ENCODE assay signal across 8 cellular contexts in the genomic region with DNA sequence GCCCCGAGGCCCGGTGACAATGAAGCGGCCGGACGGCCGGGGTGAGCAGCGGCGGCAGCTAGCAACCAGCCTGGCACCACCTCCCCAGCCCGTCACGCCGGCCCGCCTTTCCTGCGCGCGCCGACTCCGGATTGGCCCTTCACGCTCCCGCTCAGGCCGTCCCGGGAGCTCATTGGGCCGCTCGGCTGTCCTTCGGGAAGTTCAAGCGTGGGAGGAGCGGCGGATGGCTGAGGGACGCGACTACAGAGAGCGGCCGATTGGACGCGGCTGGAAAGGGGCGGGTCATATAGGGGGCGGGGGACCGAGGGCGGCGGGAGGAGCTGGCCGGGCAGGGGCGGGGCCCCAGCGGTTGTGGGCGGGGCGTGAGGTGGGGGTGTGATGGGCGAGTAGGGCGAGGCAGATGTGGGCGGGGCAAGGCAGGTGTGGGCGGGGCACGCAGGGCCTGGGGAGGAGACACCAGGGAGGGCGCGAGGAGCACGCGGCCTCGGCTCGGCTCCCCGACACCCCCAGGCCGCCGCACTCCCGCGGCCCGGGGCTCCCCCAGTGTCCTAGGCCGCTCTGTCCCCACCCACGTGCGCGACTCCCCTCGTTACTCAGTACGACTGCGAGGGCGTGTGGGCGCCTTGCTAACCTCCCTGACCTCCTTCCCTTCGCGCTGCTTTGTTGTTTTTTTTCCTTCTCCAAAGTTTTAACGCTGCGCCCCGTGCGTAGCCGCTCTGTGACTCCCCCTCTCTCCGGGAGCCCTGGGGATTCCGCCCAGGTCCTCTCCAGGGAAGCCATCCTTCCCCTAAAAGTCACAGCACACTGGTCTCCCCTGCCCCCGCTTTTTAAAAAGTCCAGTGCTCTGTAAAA. TPM values are rescaled to one million over a fixed set of nuclear protein-coding genes. Genes with fewer than 3 reads are reported as not detected.
DNase-seq lines count a peak whose midpoint lies in the region; ATAC-seq and TF ChIP-seq lines count a peak whose summit lies in the region.

A gene (minus strand): TSS at position 60 of the 852 bp plus-strand sequence. CDS start 2,909 bp downstream, outside the sequence.

- peak; percentile 92 for ATAC-seq in GM18907 (IDR thresholded peaks at IDR 0.05; ENCODE audit: unreplicated experiment)
- ATAC-seq in HG03159 (IDR thresholded peaks at IDR 0.05; ENCODE audit: unreplicated experiment): peak; percentile 89

- peaks cover 5% of the 10 kb centered on the region for H3K9me3 ChIP-seq in WERI-Rb-1 (ENCODE audit: severe bottlenecking)
- H3K9me3 ChIP-seq in mammary epithelial cell (replicated peaks; ENCODE audit: insufficient read depth, low read length): no peaks in the 10 kb centered on the region
- no peaks in the 10 kb centered on the region for H3K9me3 ChIP-seq in iPS-20b (ENCODE audit: insufficient read depth, low read depth, low read length)

- dilution Hi-C loops in mammary epithelial cell (cut with HindIII; ENCODE audit: low sequenced_read_pairs): loop anchor here (10.0 kb wide), 1 partner anchor 62 kb away; no protein-coding TSS in a partner anchor

- H3K27ac ChIP-seq in WERI-Rb-1 (peak within 1 kb of the TSS; percentile 76), mammary epithelial cell (ENCODE audit: insufficient read depth, low read depth, low read length) (peak within 1 kb of the TSS; percentile 31), iPS-20b (ENCODE audit: low read length) (no peak within 1 kb of the TSS), skin epidermis (peak within 1 kb of the TSS in 20 of 21 experiments; percentile 3 to 86 (median 64))

- H3K27me3 ChIP-seq in WERI-Rb-1 (ENCODE audit: insufficient read depth, low read depth, severe bottlenecking) (no peaks in the 10 kb centered on the region), mammary epithelial cell (ENCODE audit: insufficient read depth, low read length) (no peaks in the 10 kb centered on the region), iPS-20b (ENCODE audit: insufficient read depth, low read length) (peaks cover 9% of the 10 kb centered on the region)

- CTCF ChIA-PET in AG04449 (lab: Yijun Ruan, JAX): interaction anchor here (0.7 to 1.1 kb wide), 3 partner anchors 22 to 125 kb away, joined by 3 to 7 read pairs (median 4); no protein-coding TSS in a partner anchor
- CTCF ChIA-PET in mammary epithelial cell (lab: Charles Lee; ENCODE audit: low non-redundant PET): interaction anchor here (0.7 kb wide), 1 partner anchor 207 kb away, joined by 7 read pairs; no protein-coding TSS in a partner anchor

- H3K4me2 ChIP-seq in mammary epithelial cell (ENCODE audit: insufficient read depth, low read depth, low read length): peak within 1 kb of the TSS; percentile 99

- H3K4me1 ChIP-seq in mammary epithelial cell (ENCODE audit: insufficient read depth, low read length) (peaks cover 26% of the 10 kb centered on the region), iPS-20b (ENCODE audit: insufficient read depth, low read length) (peaks cover 7% of the 10 kb centered on the region; the same call in 1 of the 2 replicates)

- H4K20me1 ChIP-seq in mammary epithelial cell (ENCODE audit: insufficient read depth, low read length): no peaks in the 10 kb centered on the region

- 9% methylated on average over 9 of the region's 79 CpGs for WGBS in mammary epithelial cell (ENCODE audit: low coverage, missing lambda C conversion rate)

- H3K9ac ChIP-seq in mammary epithelial cell (ENCODE audit: insufficient read depth, low read length) (peak within 1 kb of the TSS; percentile 25), iPS-20b (ENCODE audit: low read depth, low read length) (peak within 1 kb of the TSS; percentile 79; the same call in 1 of the 2 replicates)

- intact Hi-C loops in mammary epithelial cell (cut with micrococcal nuclease): loop anchor here (1.0 to 10.0 kb wide), 3 partner anchors 16 to 198 kb away; a partner anchor contains a TSS

- BruUV-seq in mammary epithelial cell (replicated peaks; lab: Mats Ljungman, UMichigan): no TSS peak

- in situ Hi-C loops in mammary epithelial cell (cut with MboI; ENCODE audit: low sequenced_read_pairs in 2 of 2): no loop called here

- H3K4me3 ChIP-seq in AG04449 (ENCODE audit: low read depth, low read length) (peak within 1 kb of the TSS; percentile 74), WERI-Rb-1 (ENCODE audit: low read depth, low read length) (peak within 1 kb of the TSS; percentile 94), mammary epithelial cell (replicated peaks in 1 of 3; ENCODE audit: insufficient read depth in 1 of 3, low read depth in 2 of 3, low read length in 3 of 3) (peak within 1 kb of the TSS; percentile 79 to 84 (median 83)), iPS-20b (ENCODE audit: low read length) (peak within 1 kb of the TSS; percentile 73), skin epidermis (peak within 1 kb of the TSS; percentile 73 to 87 (median 81))

- POLR2A ChIA-PET in AG04449 (lab: Yijun Ruan, JAX): interaction anchor here (1.2 to 1.3 kb wide), 2 partner anchors 9 to 16 kb away, joined by 3 to 4 read pairs; a partner anchor contains a TSS

- DNase-seq in AG04449 (ENCODE audit: low read depth, low spot score) (peak; percentile 82), NCI-H2227 (lab: John Stamatoyannopoulos, UW; ENCODE audit: unreplicated experiment) (peak; percentile 99), WERI-Rb-1 (peak; percentile 100), mammary epithelial cell (peak; percentile 98)

- TF ChIP-seq CTCF in AG04449 (IDR thresholded peaks at IDR 0.05; ENCODE audit: insufficient read depth, low read length, missing control alignments) (no peak), WERI-Rb-1 (IDR thresholded peaks at IDR 0.05; ENCODE audit: low read depth, low read length) (no peak), mammary epithelial cell (conservative IDR thresholded peaks at IDR 0.05 in 1 of 2, IDR thresholded peaks at IDR 0.05 in 1 of 2; ENCODE audit: extremely low read depth in 1 of 2, insufficient read depth in 1 of 2, low read depth in 1 of 2, low read length in 2 of 2) (no peak)

- H2AFZ ChIP-seq in mammary epithelial cell (ENCODE audit: low read depth, low read length): peak within 1 kb of the TSS; percentile 96

- H3K36me3 ChIP-seq in WERI-Rb-1 (peaks cover 32% of the 10 kb centered on the region), mammary epithelial cell (ENCODE audit: insufficient read depth, low read length) (no peaks in the 10 kb centered on the region), iPS-20b (ENCODE audit: insufficient read depth, low read depth, low read length) (peaks cover 7% of the 10 kb centered on the region; the same call in 1 of the 2 replicates)

- peaks cover 15% of the 10 kb centered on the region for H3K79me2 ChIP-seq in mammary epithelial cell (ENCODE audit: insufficient read depth, low read length)

RNA-seq across cellular contexts. Expression of the gene that starts here (rescaled TPM):
- total RNA-seq in mammary epithelial cell: 10 to 100 TPM in 1 of 2 donors, 1 to 10 TPM in 1; 8.7 to 13.1 TPM
- polyA plus RNA-seq in mammary epithelial cell: 6.1 TPM
- polyA minus RNA-seq in mammary epithelial cell: 1.5 TPM
